28 cellular contexts compared by ENCODE assay signal in the genomic region with DNA sequence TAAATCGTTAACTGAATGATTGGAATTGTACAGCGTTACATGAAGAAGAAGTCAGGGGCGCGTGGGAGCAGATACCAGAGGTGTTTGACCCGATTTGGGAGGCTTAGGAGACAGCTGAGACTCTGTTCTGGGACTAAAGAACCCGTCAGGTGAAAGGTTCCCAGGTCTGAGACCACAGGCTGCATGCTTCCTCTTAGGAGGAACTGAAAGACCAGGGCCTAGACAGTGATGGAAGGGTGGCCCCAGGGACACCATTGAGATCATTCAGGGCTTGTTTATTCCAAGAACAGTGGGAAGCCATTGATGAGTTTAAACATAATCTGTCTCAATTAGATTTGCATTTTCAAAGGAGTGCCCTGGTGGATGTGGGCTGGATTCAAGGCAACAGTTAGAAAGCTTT. TPM values are rescaled to one million over a fixed set of nuclear protein-coding genes. Genes with fewer than 3 reads are reported as not detected.
"Had no signal": no experiment of that assay in that cellular context is flagged by ENCODE, and none has a peak within 500 bp of the region (broad histone marks: within the 10 kb centered on the region; RNA-seq: fewer than 3 reads in every experiment).

No MANE protein-coding gene starts in this region.

- H3K4me1 ChIP-seq: suprapubic skin, transverse colon, uterus had no signal

- H3K9me3 ChIP-seq: mucosa of descending colon, suprapubic skin, transverse colon, uterus had no signal

- H3K27ac ChIP-seq: dorsolateral prefrontal cortex, suprapubic skin, transverse colon, uterus had no signal

- H3K4me3 ChIP-seq: dorsolateral prefrontal cortex, mucosa of descending colon, suprapubic skin, transverse colon, uterus had no signal

- H3K27me3 Mint-ChIP-seq: memory B cell had no signal

- DNase-seq: activated CD4-positive, alpha-beta T cell treated with anti-CD3 and anti-CD28 coated beads, Interleukin-2, amount 10 ng/mL, durations not matched to agents 7 days and 5 days; activated CD8-positive, alpha-beta memory T cell treated with anti-CD3 and anti-CD28 coated beads, Interleukin-2, amount 50 U/mL, for 48 hours; activated effector memory CD4-positive, alpha-beta T cell treated with Interleukin-2 at 50 U/mL for 16 hours; activated naive CD4-positive, alpha-beta T cell treated with anti-CD3 and anti-CD28 coated beads, Interleukin-2, amount 10 ng/mL, durations not matched to agents 7 days and 5 days; activated naive CD8-positive, alpha-beta T cell treated with anti-CD3 and anti-CD28 coated beads, Interleukin-2, amount 50 U/mL, for 24 hours; activated T-cell treated with anti-CD3 and anti-CD28 coated beads, Interleukin-2, amount 50 U/mL, for 48 hours; anterior cingulate cortex; caudate nucleus; dorsolateral prefrontal cortex; foreskin melanocyte; hypothalamus; mucosa of descending colon; naive B cell; stimulated activated CD4-positive, alpha-beta T cell treated with anti-CD3 and anti-CD28 coated beads, Interleukin-12 subunit alpha, Interleukin-12 subunit beta, amount 100 ng/mL, for 4 hours; stimulated activated CD4-positive, alpha-beta T cell treated with anti-CD3 and anti-CD28 coated beads, Interleukin-1b, Interleukin-23, amount 100 ng/mL, for 48 hours; stimulated activated naive CD8-positive, alpha-beta T cell treated with anti-CD3 and anti-CD28 coated beads, Interleukin-15, amount 100 ng/mL, for 72 hours; T-helper 9 cell; transverse colon; uterus had no signal

- H3K27me3 ChIP-seq: dorsolateral prefrontal cortex, uterus had no signal

- H3K27ac Mint-ChIP-seq: activated CD4-positive, alpha-beta T cell treated with anti-CD3 and anti-CD28 coated beads, Interleukin-2, amount 10 ng/mL, durations not matched to agents 7 days and 5 days; activated naive CD4-positive, alpha-beta T cell treated with anti-CD3 and anti-CD28 coated beads, Interleukin-2, amount 10 ng/mL, durations not matched to agents 7 days and 5 days; activated naive CD8-positive, alpha-beta T cell treated with anti-CD3 and anti-CD28 coated beads, Interleukin-2, amount 50 U/mL, for 24 hours; brain; memory B cell; progenitor cell of endocrine pancreas; stimulated activated naive CD8-positive, alpha-beta T cell treated with anti-CD3 and anti-CD28 coated beads, Interleukin-15, amount 100 ng/mL, for 72 hours had no signal

- H3K4me3 Mint-ChIP-seq: activated CD4-positive, alpha-beta T cell treated with anti-CD3 and anti-CD28 coated beads, Interleukin-2, amount 10 ng/mL, durations not matched to agents 7 days and 5 days; activated naive CD4-positive, alpha-beta T cell treated with anti-CD3 and anti-CD28 coated beads, Interleukin-2, amount 10 ng/mL, durations not matched to agents 7 days and 5 days; activated naive CD8-positive, alpha-beta T cell treated with anti-CD3 and anti-CD28 coated beads, Interleukin-2, amount 50 U/mL, for 24 hours; brain; memory B cell; neural crest cell; stimulated activated naive CD8-positive, alpha-beta T cell treated with anti-CD3 and anti-CD28 coated beads, Interleukin-15, amount 100 ng/mL, for 72 hours had no signal

- H3K36me3 Mint-ChIP-seq: activated naive CD4-positive, alpha-beta T cell treated with anti-CD3 and anti-CD28 coated beads, Interleukin-2, amount 10 ng/mL, durations not matched to agents 7 days and 5 days; brain; memory B cell; naive B cell had no signal

- H3K36me3 ChIP-seq: suprapubic skin, transverse colon, uterus had no signal

- H3K9me3 Mint-ChIP-seq: activated CD4-positive, alpha-beta T cell treated with anti-CD3 and anti-CD28 coated beads, Interleukin-2, amount 10 ng/mL, durations not matched to agents 7 days and 5 days; activated naive CD4-positive, alpha-beta T cell treated with anti-CD3 and anti-CD28 coated beads, Interleukin-2, amount 10 ng/mL, durations not matched to agents 7 days and 5 days; activated naive CD8-positive, alpha-beta T cell treated with anti-CD3 and anti-CD28 coated beads, Interleukin-2, amount 50 U/mL, for 24 hours; brain; memory B cell; naive B cell; neural crest cell; stimulated activated naive CD8-positive, alpha-beta T cell treated with anti-CD3 and anti-CD28 coated beads, Interleukin-15, amount 100 ng/mL, for 72 hours had no signal

- H3K4me1 Mint-ChIP-seq: activated CD4-positive, alpha-beta T cell treated with anti-CD3 and anti-CD28 coated beads, Interleukin-2, amount 10 ng/mL, durations not matched to agents 7 days and 5 days; activated naive CD4-positive, alpha-beta T cell treated with anti-CD3 and anti-CD28 coated beads, Interleukin-2, amount 10 ng/mL, durations not matched to agents 7 days and 5 days; activated naive CD8-positive, alpha-beta T cell treated with anti-CD3 and anti-CD28 coated beads, Interleukin-2, amount 50 U/mL, for 24 hours; brain; neural crest cell; stimulated activated naive CD8-positive, alpha-beta T cell treated with anti-CD3 and anti-CD28 coated beads, Interleukin-15, amount 100 ng/mL, for 72 hours had no signal

- ATAC-seq: activated CD4-positive, CD25-positive, alpha-beta regulatory T cell treated with anti-CD3 and anti-CD28 coated beads, Interleukin-2, amount 50 U/mL, for 24 hours; activated naive CD8-positive, alpha-beta T cell treated with anti-CD3 and anti-CD28 coated beads, Interleukin-2, amount 50 U/mL, for 24 hours; mucosa of descending colon; stimulated activated naive CD8-positive, alpha-beta T cell treated with anti-CD3 and anti-CD28 coated beads, Interleukin-15, amount 100 ng/mL, for 72 hours had no signal

RNA-seq across cellular contexts. Expression of gene KLF17, which starts 0.9 kb away (rescaled TPM):
- total RNA-seq: activated CD4-positive, alpha-beta T cell treated with anti-CD3 and anti-CD28 coated beads, Interleukin-2, amount 10 ng/mL, durations not matched to agents 7 days and 5 days; epithelial cell of proximal tubule; liver; neural crest cell; progenitor cell of endocrine pancreas; suprapubic skin; transverse colon had no signal

RNA-seq across cellular contexts. Expression of gene KLF18, which starts 21.9 kb away (rescaled TPM):
- total RNA-seq: activated CD4-positive, alpha-beta T cell treated with anti-CD3 and anti-CD28 coated beads, Interleukin-2, amount 10 ng/mL, durations not matched to agents 7 days and 5 days; dorsolateral prefrontal cortex; epithelial cell of proximal tubule; liver; mucosa of descending colon; neural crest cell; omental fat pad; progenitor cell of endocrine pancreas; suprapubic skin; transverse colon; uterus had no signal
